Comparison of ENCODE assay signal across 8 cellular contexts in genomic region chr14:69712637-69713088, GRCh38.
DNase-seq lines count a peak whose midpoint lies in the region; ATAC-seq and TF ChIP-seq lines count a peak whose summit lies in the region.

No MANE protein-coding gene starts in this region.

- H3K27ac Mint-ChIP-seq in nephron, result peak overlapping the region; percentile 89 to 97 (median 95)

- CTCF ChIA-PET in HEK293 (lab: Yijun Ruan, JAX), result interaction anchor here (1.1 to 2.6 kb wide), 3 partner anchors 14 to 128 kb away, joined by 3 to 18 read pairs (median 4); no protein-coding TSS in a partner anchor

- H3K36me3 ChIP-seq in HEK293 (ENCODE audit: control insufficient read depth in 2 of 2, insufficient read depth in 1 of 2, low read length in 2 of 2) (peaks cover 0 to 34% of the 10 kb centered on the region in 2 experiments; a peak in 2 of 3 replicates), duodenal mucosa (ENCODE audit: control insufficient read depth in 1 of 2, insufficient read depth in 2 of 2, low read length in 2 of 2) (peaks cover 24 to 43% of the 10 kb centered on the region in 2 donors)

- no peaks in the 10 kb centered on the region for H3K9me3 ChIP-seq in HEK293 (ENCODE audit: control insufficient read depth, insufficient read depth, low read depth, low read length)
- no peaks in the 10 kb centered on the region for H3K9me3 ChIP-seq in duodenal mucosa (ENCODE audit: control insufficient read depth in 1 of 2, low read length in 2 of 2)

- TF ChIP-seq CTCF in HEK293 (tag by site-specific recombination; IDR thresholded peaks at IDR 0.05), result no peak
- TF ChIP-seq CTCF in nephron (IDR thresholded peaks at IDR 0.05; ENCODE audit: unreplicated experiment in 3 of 3), result no peak

- H3K9ac ChIP-seq in duodenal mucosa (ENCODE audit: low read depth in 1 of 2, low read length in 2 of 2), result peak overlapping the region; percentile 4 to 35

- no peak overlapping the region for H3K4me3 ChIP-seq in HEK293 (ENCODE audit: low read depth, low read length)
- peak overlapping the region in 1 of 2 donors; percentile 30 for H3K4me3 ChIP-seq in duodenal mucosa (ENCODE audit: low read depth in 1 of 2, low read length in 2 of 2)

- no peaks in the 10 kb centered on the region for H3K9me3 Mint-ChIP-seq in nephron

- H3K27me3 ChIP-seq in duodenal mucosa (ENCODE audit: control insufficient read depth in 1 of 2, insufficient read depth in 2 of 2, low read length in 2 of 2), result no peaks in the 10 kb centered on the region

- H3K27me3 Mint-ChIP-seq in nephron (ENCODE audit: low read depth), result no peaks in the 10 kb centered on the region

- ATAC-seq in GM18868 (IDR thresholded peaks at IDR 0.05; ENCODE audit: unreplicated experiment) (no peak), GM19395 (IDR thresholded peaks at IDR 0.05; ENCODE audit: unreplicated experiment) (no peak)

- H3K4me1 ChIP-seq in HEK293 (ENCODE audit: control insufficient read depth, insufficient read depth, low read length) (peaks cover 40% of the 10 kb centered on the region), duodenal mucosa (ENCODE audit: control insufficient read depth in 1 of 2, insufficient read depth in 2 of 2, low read length in 2 of 2) (peaks cover 41 to 48% of the 10 kb centered on the region in 2 donors)

- H3K27ac ChIP-seq in HEK293 (ENCODE audit: extremely low read depth, low read depth, low read length) (peak overlapping the region; percentile 97), duodenal mucosa (ENCODE audit: low read depth, low read length) (peak overlapping the region; percentile 23)

- peaks cover 77% of the 10 kb centered on the region for H3K4me1 Mint-ChIP-seq in nephron

- peak; percentile 82 for DNase-seq in NCI-H748 treated with DMSO at 0.1 percent for 48 hours (lab: John Stamatoyannopoulos, UW)
- no peak for DNase-seq in stimulated activated CD4-positive, alpha-beta T cell treated with anti-CD3 and anti-CD28 coated beads, Interleukin-2, amount 100 ng/mL, for 24 hours
- no peak for DNase-seq in KG1 (lab: John Stamatoyannopoulos, UW)

- H3K36me3 Mint-ChIP-seq in nephron (ENCODE audit: low read depth), result peaks cover 22% of the 10 kb centered on the region

- H3K4me3 Mint-ChIP-seq in nephron, result peak overlapping the region; percentile 29 to 47 (median 40)

- POLR2A ChIA-PET in HEK293 (lab: Yijun Ruan, JAX), result interaction anchor here (0.8 kb wide), 1 partner anchor 55 kb away, joined by 3 read pairs; the partner anchor contains the start of gene SRSF5

TF ChIP-seq in HEK293, 187 proteins besides CTCF, POLR2A, EP300 and RAD21 (continues in another document):
- TF ChIP-seq ZNF2 (tag by site-specific recombination; IDR thresholded peaks at IDR 0.05) (no peak), ZEB2 (tag by site-specific recombination; IDR thresholded peaks at IDR 0.05) (0 out of 2 replicates have a peak, but pooled peaks have one; percentile 12), ZNF184 (tag by site-specific recombination; IDR thresholded peaks at IDR 0.05) (no peak), ZIC2 (tag by site-specific recombination; IDR thresholded peaks at IDR 0.05) (peak; percentile 65), ZBTB49 (tag by site-specific recombination; IDR thresholded peaks at IDR 0.05; ENCODE audit: low read depth) (no peak), ATF2 (tag by site-specific recombination; IDR thresholded peaks at IDR 0.05; ENCODE audit: low read depth) (no peak), EGR2 (tag by site-specific recombination; IDR thresholded peaks at IDR 0.05; ENCODE audit: low read depth) (no peak), ZNF513 (tag by site-specific recombination; IDR thresholded peaks at IDR 0.05) (0 out of 2 replicates have a peak, but pooled peaks have one; percentile 44), MEIS1 (CRISPR knock-in tag; IDR thresholded peaks at IDR 0.05; ENCODE audit: borderline replicate concordance) (no peak), KLF7 (tag by site-specific recombination; IDR thresholded peaks at IDR 0.05; ENCODE audit: borderline replicate concordance) (no peak), ZNF768 (tag by site-specific recombination; IDR thresholded peaks at IDR 0.05) (no peak), PBX3 (CRISPR knock-in tag; IDR thresholded peaks at IDR 0.05) (no peak), SCRT2 (tag by site-specific recombination; IDR thresholded peaks at IDR 0.05) (peak; percentile 70; the same call in 1 of the 2 replicates), RBAK (tag by site-specific recombination; IDR thresholded peaks at IDR 0.05) (no peak), ZNF214 (tag by site-specific recombination; IDR thresholded peaks at IDR 0.05; ENCODE audit: borderline replicate concordance) (no peak), KLF9 (tag by site-specific recombination; IDR thresholded peaks at IDR 0.05; ENCODE audit: low read depth) (peak; percentile 31; the same call in 1 of the 2 replicates), ELK4 (IDR thresholded peaks at IDR 0.05; ENCODE audit: borderline replicate concordance, low read depth, low read length) (no peak), ZNF362 (tag by site-specific recombination; IDR thresholded peaks at IDR 0.05) (no peak)
